In the genomic region with DNA sequence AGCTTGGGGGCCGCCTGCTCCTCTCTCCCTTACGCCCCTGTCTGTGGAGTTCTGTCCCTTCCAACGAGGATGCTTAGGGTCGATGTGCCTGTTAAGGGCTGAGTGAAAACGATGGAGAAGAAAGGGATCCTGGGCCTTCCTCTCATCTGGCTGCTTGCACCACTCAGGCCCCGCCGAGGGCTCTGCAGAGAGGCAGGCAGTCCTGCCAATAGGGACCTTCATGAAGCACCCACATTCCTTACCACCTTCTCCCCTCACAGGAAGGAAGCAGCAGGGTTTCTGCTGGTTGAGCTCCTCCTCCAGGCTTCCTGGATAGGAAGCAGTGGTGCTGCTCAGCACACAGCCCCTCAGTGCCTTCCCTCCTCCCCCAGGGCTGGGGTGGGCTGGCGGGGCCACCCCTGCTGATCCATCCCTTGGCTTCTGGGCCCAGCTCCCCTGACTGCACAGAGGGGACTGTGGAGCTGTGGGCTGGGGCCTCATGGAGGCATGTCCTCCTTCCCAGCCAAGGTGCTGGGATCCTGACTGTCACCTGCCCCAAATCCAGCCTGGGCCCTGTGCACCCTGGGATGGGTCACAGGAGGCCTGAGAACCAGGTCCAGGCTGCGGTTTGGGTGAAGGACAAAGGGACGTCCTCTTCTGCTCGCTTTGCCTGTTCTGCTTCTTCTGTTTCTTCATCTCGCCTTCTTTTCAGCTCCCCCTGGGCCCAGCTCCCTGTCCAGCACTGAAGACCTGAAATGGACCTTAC, we compare ENCODE assay signal across 1 cellular context.
TF ChIP-seq lines count a peak whose summit lies in the region.

No MANE protein-coding gene starts in this region.

TF ChIP-seq in H1, 55 proteins besides CTCF, POLR2A, EP300 and RAD21 (continued from another document):
- TF ChIP-seq, protein P1, sequence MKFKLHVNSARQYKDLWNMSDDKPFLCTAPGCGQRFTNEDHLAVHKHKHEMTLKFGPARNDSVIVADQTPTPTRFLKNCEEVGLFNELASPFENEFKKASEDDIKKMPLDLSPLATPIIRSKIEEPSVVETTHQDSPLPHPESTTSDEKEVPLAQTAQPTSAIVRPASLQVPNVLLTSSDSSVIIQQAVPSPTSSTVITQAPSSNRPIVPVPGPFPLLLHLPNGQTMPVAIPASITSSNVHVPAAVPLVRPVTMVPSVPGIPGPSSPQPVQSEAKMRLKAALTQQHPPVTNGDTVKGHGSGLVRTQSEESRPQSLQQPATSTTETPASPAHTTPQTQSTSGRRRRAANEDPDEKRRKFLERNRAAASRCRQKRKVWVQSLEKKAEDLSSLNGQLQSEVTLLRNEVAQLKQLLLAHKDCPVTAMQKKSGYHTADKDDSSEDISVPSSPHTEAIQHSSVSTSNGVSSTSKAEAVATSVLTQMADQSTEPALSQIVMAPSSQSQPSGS (IDR thresholded peaks at IDR 0.05; ENCODE audit: low read length): no peak
- no peak for TF ChIP-seq NRF1 (IDR thresholded peaks at IDR 0.05; ENCODE audit: low read depth, low read length)
- TF ChIP-seq BACH1 (IDR thresholded peaks at IDR 0.05; ENCODE audit: low read length): no peak
- no peak for TF ChIP-seq ASH2L (IDR thresholded peaks at IDR 0.05; ENCODE audit: low read length)
- no peak for TF ChIP-seq CBX5 (IDR thresholded peaks at IDR 0.05; ENCODE audit: low read depth, low read length)
- no peak for TF ChIP-seq TAF7 (optimal IDR thresholded peaks at IDR 0.05; ENCODE audit: borderline replicate concordance, low read depth, low read length)
- TF ChIP-seq RNF2 (IDR thresholded peaks at IDR 0.05; ENCODE audit: borderline replicate concordance, low read depth, low read length, missing control alignments, poor library complexity, severe bottlenecking): no peak
- TF ChIP-seq EZH2 (IDR thresholded peaks at IDR 0.05; ENCODE audit: low read depth, low read length, severe bottlenecking): no peak
- no peak for TF ChIP-seq HDAC2 (IDR thresholded peaks at IDR 0.05; ENCODE audit: borderline replicate concordance in 1 of 2, low read depth in 2 of 2, low read length in 2 of 2)
- TF ChIP-seq TAF1 (IDR thresholded peaks at IDR 0.05; ENCODE audit: low read depth, low read length): no peak
- no peak for TF ChIP-seq POLR2AphosphoS5 (IDR thresholded peaks at IDR 0.05; ENCODE audit: low read depth, low read length)
